16 cellular contexts compared by ENCODE assay signal in genomic region chr5:173646684-173647083, GRCh38.
"Had no signal": no experiment of that assay in that cellular context is flagged by ENCODE, and none has a peak within 500 bp of the region (broad histone marks: within the 10 kb centered on the region; RNA-seq: fewer than 3 reads in every experiment).

No MANE protein-coding gene starts in this region.

- H3K4me3 ChIP-seq: body of pancreas, sigmoid colon, thoracic aorta had no signal

- DNase-seq: activated CD4-positive, alpha-beta T cell treated with anti-CD3 and anti-CD28 coated beads for 36 hours; activated CD4-positive, alpha-beta T cell treated with anti-CD3 and anti-CD28 coated beads, Interleukin-2, amount 50 U/mL, for 48 hours; activated naive CD4-positive, alpha-beta T cell treated with Interleukin-2 at 50 U/mL for 16 hours; activated naive CD8-positive, alpha-beta T cell treated with anti-CD3 and anti-CD28 coated beads, Interleukin-2, amount 10 ng/mL, durations not matched to agents 7 days and 5 days; activated T-cell treated with anti-CD3 and anti-CD28 coated beads for 4 hours; body of pancreas; caudate nucleus; erythroblast; immature natural killer cell; mesendoderm; naive thymus-derived CD8-positive, alpha-beta T cell; sigmoid colon; stimulated activated CD4-positive, alpha-beta T cell treated with anti-CD3 and anti-CD28 coated beads, Interleukin-4, amount 100 ng/mL, for 24 hours had no signal

- H3K27ac ChIP-seq: body of pancreas, sigmoid colon, thoracic aorta had no signal

- ATAC-seq: activated CD4-positive, alpha-beta T cell treated with anti-CD3 and anti-CD28 coated beads for 36 hours; body of pancreas; naive thymus-derived CD8-positive, alpha-beta T cell; stimulated activated effector memory CD8-positive, alpha-beta T cell treated with anti-CD3 and anti-CD28 coated beads, Interleukin-12 subunit alpha, Interleukin-12 subunit beta, amount 100 ng/mL, for 72 hours; WTC11 had no signal

- H3K9me3 ChIP-seq: body of pancreas, sigmoid colon, thoracic aorta had no signal

- H3K4me1 ChIP-seq: body of pancreas, sigmoid colon had no signal

- H3K27me3 ChIP-seq: body of pancreas, sigmoid colon had no signal

- H3K36me3 ChIP-seq: sigmoid colon, thoracic aorta had no signal
